ENCODE assay signal across 14 cellular contexts in genomic region chr10:77287647-77288120, GRCh38.
DNase-seq lines count a peak whose midpoint lies in the region; ATAC-seq and TF ChIP-seq lines count a peak whose summit lies in the region.
"Had no signal": no experiment of that assay in that cellular context is flagged by ENCODE, and none has a peak within 500 bp of the region (broad histone marks: within the 10 kb centered on the region; RNA-seq: fewer than 3 reads in every experiment).

No MANE protein-coding gene starts in this region.

- no peaks in the 10 kb centered on the region for H3K9me3 ChIP-seq in body of pancreas
- H3K9me3 ChIP-seq: testis had no signal

- H3K4me1 ChIP-seq in body of pancreas, result peaks cover 34% of the 10 kb centered on the region
- H3K4me1 ChIP-seq: testis had no signal

- intact Hi-C loops in body of pancreas (cut with DNase I), result no loop called here

- H3K36me3 ChIP-seq in body of pancreas (replicated peaks in 1 of 2; ENCODE audit: insufficient read depth in 1 of 2, low read depth in 2 of 2), result no peaks in the 10 kb centered on the region

- no peaks in the 10 kb centered on the region for H3K36me3 Mint-ChIP-seq in neural crest cell (ENCODE audit: low read depth)
- H3K36me3 Mint-ChIP-seq in naive thymus-derived CD8-positive, alpha-beta T cell, result no peaks in the 10 kb centered on the region

- peak; percentile 46 for DNase-seq in COLO668 (lab: John Stamatoyannopoulos, UW; ENCODE audit: unreplicated experiment)
- peak; percentile 99 for DNase-seq in LNCaP clone FGC (ENCODE audit: low read depth)
- peak; percentile 16 to 59 (median 36) for DNase-seq in body of pancreas
- no peak for DNase-seq in neural crest cell (ENCODE audit: low read depth, low spot score)
- no peak for DNase-seq in GM13977 (ENCODE audit: low spot score)
- DNase-seq in CD1c-positive myeloid dendritic cell (ENCODE audit: extremely low spot score), result no peak
- DNase-seq in naive thymus-derived CD8-positive, alpha-beta T cell, result no peak
- DNase-seq: activated CD4-positive, alpha-beta T cell treated with anti-CD3 and anti-CD28 coated beads for 48 hours; activated effector memory CD4-positive, alpha-beta T cell treated with Interleukin-2 at 50 U/mL for 16 hours; SW 1271; testis had no signal

- ATAC-seq in body of pancreas (peak; percentile 76), GM21576 (IDR thresholded peaks at IDR 0.05; ENCODE audit: unreplicated experiment) (no peak)
- ATAC-seq in naive thymus-derived CD8-positive, alpha-beta T cell, result no peak

- H3K4me3 ChIP-seq in LNCaP clone FGC (ENCODE audit: low read depth, low read length), result no peak overlapping the region
- no peak overlapping the region for H3K4me3 ChIP-seq in body of pancreas
- H3K4me3 ChIP-seq: testis had no signal

- POLR2A ChIA-PET in naive thymus-derived CD8-positive, alpha-beta T cell (lab: Charles Lee), result no interaction called here

- H3K9me3 Mint-ChIP-seq in neural crest cell, result no peaks in the 10 kb centered on the region
- H3K9me3 Mint-ChIP-seq in naive thymus-derived CD8-positive, alpha-beta T cell, result no peaks in the 10 kb centered on the region
- H3K9me3 Mint-ChIP-seq: central memory CD8-positive, alpha-beta T cell had no signal

- TF ChIP-seq CTCF in LNCaP clone FGC (IDR thresholded peaks at IDR 0.05; ENCODE audit: control insufficient read depth, extremely low read depth, insufficient read depth), result no peak
- no peak for TF ChIP-seq CTCF in body of pancreas (IDR thresholded peaks at IDR 0.05)
- no peak for TF ChIP-seq CTCF in neural crest cell (conservative IDR thresholded peaks at IDR 0.05)
- no peak for TF ChIP-seq CTCF in GM13977 (IDR thresholded peaks at IDR 0.05; ENCODE audit: extremely low read depth, insufficient read depth, missing control alignments)

- 8 to 22% methylated on average over 2 of the region's 2 CpGs for WGBS in body of pancreas, 2 donors

- no peak overlapping the region for H3K4me3 Mint-ChIP-seq in neural crest cell
- H3K4me3 Mint-ChIP-seq in naive thymus-derived CD8-positive, alpha-beta T cell, result no peak overlapping the region
- H3K4me3 Mint-ChIP-seq: B cell; central memory CD8-positive, alpha-beta T cell had no signal

- H3K4me1 Mint-ChIP-seq in neural crest cell, result peaks cover 11% of the 10 kb centered on the region
- peaks cover 14 to 26% (median 22%) of the 10 kb centered on the region in 4 donors for H3K4me1 Mint-ChIP-seq in naive thymus-derived CD8-positive, alpha-beta T cell
- H3K4me1 Mint-ChIP-seq: B cell had no signal

- TF ChIP-seq POLR2A in body of pancreas (IDR thresholded peaks at IDR 0.05), result no peak

- in situ Hi-C loops in GM13977 (cut with MboI; ENCODE audit: low pct_unique_long_range_greater_than_20kb, low sequenced_read_pairs, unreplicated experiment), result no loop called here

- no peaks in the 10 kb centered on the region for H3K27me3 ChIP-seq in body of pancreas
- H3K27me3 ChIP-seq: testis had no signal

- peak overlapping the region in 2 of 4 donors; percentile 11 to 42 for H3K27ac ChIP-seq in body of pancreas
- H3K27ac ChIP-seq: testis had no signal

- H3K27ac Mint-ChIP-seq in neural crest cell (ENCODE audit: unreplicated experiment), result peak overlapping the region; percentile 57
- H3K27ac Mint-ChIP-seq in naive thymus-derived CD8-positive, alpha-beta T cell, result no peak overlapping the region
- H3K27ac Mint-ChIP-seq: B cell had no signal

- peaks cover 34% of the 10 kb centered on the region for H3K27me3 Mint-ChIP-seq in neural crest cell (ENCODE audit: low read depth)
- peaks cover 0 to 9% (median 0%) of the 10 kb centered on the region in 5 donors for H3K27me3 Mint-ChIP-seq in naive thymus-derived CD8-positive, alpha-beta T cell

Comparison
In these comparisons a context has a peak if more than half of its experiments do, and no peak if none do; other contexts are left out.
1. DNase-seq: peak in COLO668 (single experiment), LNCaP clone FGC (single experiment) and body of pancreas (4 of 4); none in neural crest cell (single experiment), GM13977 (single experiment), CD1c-positive myeloid dendritic cell (single experiment) and naive thymus-derived CD8-positive, alpha-beta T cell (0 of 10).